17 cellular contexts compared by ENCODE assay signal in genomic region chr1:228098323-228098931, GRCh38. TPM values are rescaled to one million over a fixed set of nuclear protein-coding genes. Genes with fewer than 3 reads are reported as not detected.
A peak's percentile ranks its signal among the peaks of the same experiment; 100 is the strongest.
DNase-seq lines count a peak whose midpoint lies in the region; ATAC-seq and TF ChIP-seq lines count a peak whose summit lies in the region.
"Had no signal": no experiment of that assay in that cellular context is flagged by ENCODE, and none has a peak within 500 bp of the region (broad histone marks: within the 10 kb centered on the region; RNA-seq: fewer than 3 reads in every experiment).

No MANE protein-coding gene starts in this region.

- H3K36me3 ChIP-seq in A673 (ENCODE audit: insufficient read depth, low read length, poor library complexity, severe bottlenecking) = peaks cover 67% of the 10 kb centered on the region

- CTCF ChIA-PET in A673 (lab: Charles Lee) (no interaction called here), RWPE1 (lab: Yijun Ruan, JAX) (interaction anchor here (1.0 to 1.6 kb wide), 2 partner anchors 94 to 99 kb away, joined by 5 to 6 read pairs; no protein-coding TSS in a partner anchor)

- H3K4me3 ChIP-seq in A673 (ENCODE audit: low read depth, low read length, poor library complexity, severe bottlenecking) = no peak overlapping the region
- H3K4me3 ChIP-seq: colonic mucosa, MG63 had no signal

- intact Hi-C loops in A673 (cut with micrococcal nuclease; ENCODE audit: unreplicated experiment) = no loop called here

- TF ChIP-seq CTCF in A673 (conservative IDR thresholded peaks at IDR 0.05; ENCODE audit: low read depth, low read length) (no peak), RWPE1 (conservative IDR thresholded peaks at IDR 0.05; ENCODE audit: low read depth) (no peak)

- no peaks in the 10 kb centered on the region for H3K27me3 ChIP-seq in A673 (replicated peaks; ENCODE audit: insufficient read depth, low read depth, low read length, poor library complexity)
- H3K27me3 ChIP-seq: colonic mucosa, MG63 had no signal

- H3K27ac ChIP-seq in A673 (ENCODE audit: low read depth, low read length, poor library complexity, severe bottlenecking) (no peak overlapping the region), RWPE1 (peak overlapping the region; percentile 84)
- H3K27ac ChIP-seq: colonic mucosa had no signal

- ATAC-seq in left lobe of liver (no peak), HG03045 (IDR thresholded peaks at IDR 0.05; ENCODE audit: unreplicated experiment) (no peak)
- ATAC-seq: activated CD4-positive, CD25-positive, alpha-beta regulatory T cell treated with anti-CD3 and anti-CD28 coated beads, Interleukin-2, amount 50 U/mL, for 24 hours; activated T-cell treated with anti-CD3 and anti-CD28 coated beads, Interleukin-2, amount 50 U/mL, for 72 hours; stimulated activated naive CD8-positive, alpha-beta T cell treated with anti-CD3 and anti-CD28 coated beads, Interleukin-15, Interleukin-2, amounts not matched to agents 100 U/mL and 50 U/mL, for 24 hours had no signal

- no peaks in the 10 kb centered on the region for H3K4me1 ChIP-seq in A673 (ENCODE audit: insufficient read depth, low read length, poor library complexity, severe bottlenecking)

- TSS peak; percentile 85 for BruUV-seq in A673 (replicated peaks; lab: Mats Ljungman, UMichigan)

- H3K9me3 ChIP-seq in A673 (ENCODE audit: low read depth, low read length, poor library complexity, severe bottlenecking) = peaks cover 19% of the 10 kb centered on the region
- H3K9me3 ChIP-seq: colonic mucosa had no signal

- DNase-seq in A673 (ENCODE audit: low spot score) (no peak), ELF-1 (ENCODE audit: low read depth, low spot score) (peak; percentile 3), RWPE1 (ENCODE audit: low spot score) (no peak), left lobe of liver (ENCODE audit: low spot score) (peak; percentile 42), NCI-H1694 treated with DMSO at 0.1 percent for 48 hours (lab: John Stamatoyannopoulos, UW) (no peak), NCI-H69 (lab: John Stamatoyannopoulos, UW) (no peak), DMS114 treated with DMSO at 0.1 percent for 48 hours (lab: John Stamatoyannopoulos, UW; ENCODE audit: unreplicated experiment) (no peak)
- DNase-seq: activated T-cell treated with anti-CD3 and anti-CD28 coated beads, Interleukin-2, amount 50 U/mL, for 72 hours; colonic mucosa; DMS79 treated with DMSO at 0.1 percent for 48 hours; erythroblast; MG63; NCI-H2029 treated with DMSO at 0.1 percent for 48 hours; NCI-H526 treated with DMSO at 0.1 percent for 48 hours had no signal

- POLR2A ChIA-PET in A673 (lab: Charles Lee; ENCODE audit: low non-redundant PET) (no interaction called here), RWPE1 (lab: Yijun Ruan, JAX; ENCODE audit: low non-redundant PET) (no interaction called here)

RNA-seq across cellular contexts. Expression of gene C1orf35, which starts 4.7 kb away (rescaled TPM):
- total RNA-seq in A673 (2021) (27.5 and 27.6 TPM in 2 replicates), left lobe of liver (6.9 TPM)

RNA-seq across cellular contexts. Expression of gene MRPL55, which starts 10.7 kb away (rescaled TPM):
- total RNA-seq in A673 (2021) (60.4 and 70.8 TPM in 2 replicates), left lobe of liver (38.0 TPM)

RNA-seq across cellular contexts. Expression of gene ARF1, which starts 15.9 kb away (rescaled TPM):
- total RNA-seq in A673 (2021) = 395 and 397 TPM in 2 replicates
- total RNA-seq in left lobe of liver = 172 TPM

RNA-seq across cellular contexts. Expression of gene GUK1, which starts 41.7 kb away (rescaled TPM):
- total RNA-seq in A673 (2021) = 128 and 130 TPM in 2 replicates
- 128 TPM for total RNA-seq in left lobe of liver

RNA-seq across cellular contexts. Expression of gene GJC2, which starts 51.3 kb away (rescaled TPM):
- 0.97 and 1.3 TPM in 2 replicates for total RNA-seq in A673 (2021)
- total RNA-seq in left lobe of liver = 0.50 TPM

Comparison
In these comparisons a context has a peak if more than half of its experiments do, and no peak if none do; other contexts are left out.
1. DNase-seq: peak in ELF-1 (single experiment) and left lobe of liver (single experiment); none in A673 (single experiment), RWPE1 (single experiment), NCI-H1694 treated with DMSO at 0.1 percent for 48 hours (single experiment), NCI-H69 (single experiment) and DMS114 treated with DMSO at 0.1 percent for 48 hours (single experiment).